In genomic region chr22:42114721-42115120, GRCh38 we compare ENCODE assay signal across 11 cellular contexts. TPM values are rescaled to one million over a fixed set of nuclear protein-coding genes. Genes with fewer than 3 reads are reported as not detected.
DNase-seq lines count a peak whose midpoint lies in the region; ATAC-seq, FAIRE-seq and TF ChIP-seq lines count a peak whose summit lies in the region.
"Had no signal": no experiment of that assay in that cellular context is flagged by ENCODE, and none has a peak within 500 bp of the region (broad histone marks: within the 10 kb centered on the region; RNA-seq: fewer than 3 reads in every experiment).

No MANE protein-coding gene starts in this region.

- H3K36me3 ChIP-seq in BJ (ENCODE audit: control insufficient read depth, insufficient read depth, low read length) = no peaks in the 10 kb centered on the region
- no peaks in the 10 kb centered on the region for H3K36me3 ChIP-seq in adrenal gland (replicated peaks in 1 of 2)
- no peaks in the 10 kb centered on the region for H3K36me3 ChIP-seq in keratinocyte (ENCODE audit: control insufficient read depth in 2 of 2, extremely low read depth in 1 of 2, insufficient read depth in 2 of 2, low read length in 2 of 2)
- H3K36me3 ChIP-seq in spleen = peaks cover 0 to 5% (median 0%) of the 10 kb centered on the region in 6 donors

- POLR2A ChIA-PET in BJ (lab: Charles Lee) (no interaction called here), RWPE1 (lab: Yijun Ruan, JAX; ENCODE audit: low non-redundant PET) (no interaction called here)

- ATAC-seq in esophagus mucosa = no peak

- peaks cover 1% of the 10 kb centered on the region; the same call in 1 of the 2 replicates for H3K27me3 ChIP-seq in BJ (ENCODE audit: control insufficient read depth, insufficient read depth, low read length)
- H3K27me3 ChIP-seq in adrenal gland = no peaks in the 10 kb centered on the region
- H3K27me3 ChIP-seq in keratinocyte (ENCODE audit: control insufficient read depth, extremely low read depth, insufficient read depth, low read length) = no peaks in the 10 kb centered on the region
- H3K27me3 ChIP-seq in spleen (replicated peaks in 1 of 7) = no peaks in the 10 kb centered on the region

- H3K79me2 ChIP-seq in keratinocyte (ENCODE audit: control insufficient read depth, insufficient read depth, low read length) = no peaks in the 10 kb centered on the region

- H3K9me3 ChIP-seq in adrenal gland (replicated peaks in 1 of 3) (no peaks in the 10 kb centered on the region), keratinocyte (ENCODE audit: control insufficient read depth, low read depth, low read length) (peaks cover 11% of the 10 kb centered on the region), spleen (peaks cover 0 to 27% (median 24%) of the 10 kb centered on the region in 8 donors)

- CTCF ChIA-PET in BJ (lab: Yijun Ruan, JAX) = no interaction called here
- CTCF ChIA-PET in RWPE1 (lab: Yijun Ruan, JAX) = no interaction called here

- H3K4me3 ChIP-seq in BJ (ENCODE audit: low read depth, low read length) (no peak overlapping the region), adrenal gland (no peak overlapping the region), keratinocyte (ENCODE audit: control insufficient read depth in 2 of 3, extremely low read depth in 1 of 3, insufficient read depth in 2 of 3, low read depth in 1 of 3, low read length in 3 of 3) (no peak overlapping the region), spleen (no peak overlapping the region)

- intact Hi-C loops in adrenal gland (cut with DNase I) (loop anchor here in 1 of 2 donors (10.0 kb wide), 1 partner anchor 150 kb away; the partner anchor contains the start of gene SEPTIN3), spleen (cut with DNase I; ENCODE audit: low total_unique reads) (no loop called here)

- DNase-seq in BJ (ENCODE audit: low read depth) (no peak), HCEC 1CT (peak; percentile 5), adrenal gland (peak in 2 of 7 donors; percentile 28 to 46), keratinocyte (ENCODE audit: low read depth, low spot score) (no peak), RWPE1 (ENCODE audit: low spot score) (no peak), spleen (no peak), NCI-H128 (lab: John Stamatoyannopoulos, UW; ENCODE audit: unreplicated experiment) (no peak)
- DNase-seq: activated CD4-positive, CD25-positive, alpha-beta regulatory T cell; NCI-H748 treated with DMSO at 0.1 percent for 48 hours; stimulated activated CD8-positive, alpha-beta memory T cell treated with anti-CD3 and anti-CD28 coated beads, Interleukin-4, amount 100 ng/mL, for 48 hours had no signal

- dilution Hi-C loops in keratinocyte (cut with MboI; ENCODE audit: extremely low pct_ligation_motif_present, low sequenced_read_pairs) = no loop called here

- H3K9ac ChIP-seq in keratinocyte (ENCODE audit: control insufficient read depth, extremely low read depth, insufficient read depth, low read length) = no peak overlapping the region

- no peaks in the 10 kb centered on the region for H4K20me1 ChIP-seq in keratinocyte (ENCODE audit: control insufficient read depth, extremely low read depth, insufficient read depth, low read length)

- H3K9me1 ChIP-seq in keratinocyte (ENCODE audit: control insufficient read depth, extremely low read depth, insufficient read depth, low read length) = no peaks in the 10 kb centered on the region

- TF ChIP-seq POLR2A in adrenal gland (IDR thresholded peaks at IDR 0.05) (no peak), spleen (IDR thresholded peaks at IDR 0.05) (no peak)

- no peak overlapping the region for H3K4me2 ChIP-seq in keratinocyte (ENCODE audit: control insufficient read depth, extremely low read depth, insufficient read depth, low read depth, low read length)

- no peaks in the 10 kb centered on the region for H3K4me1 ChIP-seq in adrenal gland (replicated peaks in 1 of 2)
- H3K4me1 ChIP-seq in keratinocyte (ENCODE audit: control insufficient read depth, extremely low read depth, insufficient read depth, low read length) = no peaks in the 10 kb centered on the region
- H3K4me1 ChIP-seq in spleen = peaks cover 0 to 1% (median under 1%) of the 10 kb centered on the region in 6 donors

- WGBS in adrenal gland, 4 donors = 88 to 95% (median 94%) methylated on average over 7 of the region's 7 CpGs
- 86 to 97% (median 93%) methylated on average over 7 of the region's 7 CpGs for WGBS in spleen, 5 donors

- H2AFZ ChIP-seq in keratinocyte (ENCODE audit: control insufficient read depth, low read length) = no peak overlapping the region

- no peak for FAIRE-seq in keratinocyte (lab: Jason Lieb, UNC)

- no peak overlapping the region for H3K27ac ChIP-seq in adrenal gland
- H3K27ac ChIP-seq in keratinocyte (ENCODE audit: control insufficient read depth, insufficient read depth, low read length) = no peak overlapping the region
- no peak overlapping the region for H3K27ac ChIP-seq in RWPE1
- H3K27ac ChIP-seq in spleen = no peak overlapping the region

- peak; percentile 42 for TF ChIP-seq CTCF in BJ (IDR thresholded peaks at IDR 0.05; ENCODE audit: insufficient read depth, low read depth, low read length)
- TF ChIP-seq CTCF in adrenal gland (IDR thresholded peaks at IDR 0.05) = peak in 4 of 6 experiments; percentile 18 to 42 (median 24)
- peak; percentile 15 to 26 (median 19) for TF ChIP-seq CTCF in keratinocyte (optimal IDR thresholded peaks at IDR 0.05 in 1 of 3, IDR thresholded peaks at IDR 0.05 in 1 of 3, conservative IDR thresholded peaks at IDR 0.05 in 1 of 3; ENCODE audit: extremely low read depth in 1 of 3, insufficient read depth in 2 of 3, low read length in 3 of 3)
- TF ChIP-seq CTCF in RWPE1 (conservative IDR thresholded peaks at IDR 0.05; ENCODE audit: low read depth) = no peak
- peak in 3 of 11 experiments; percentile 12 to 25 (median 20) for TF ChIP-seq CTCF in spleen (IDR thresholded peaks at IDR 0.05 in 8 of 11, conservative IDR thresholded peaks at IDR 0.05 in 3 of 11)

RNA-seq across cellular contexts. Expression of gene CYP2D6, which starts 15.9 kb away (rescaled TPM):
- 0.54 and 0.77 TPM in 2 replicates for polyA plus RNA-seq in BJ (2011; rRNA removed)
- 0.14 TPM in 1 of 2 replicates, not detected in the other for polyA minus RNA-seq in BJ (2011; rRNA and poly(A)+ RNA removed)
- under 1 TPM in 5 of 8 donors, not detected in 3; 0.35 to 0.81 (median 0.54) TPM for total RNA-seq in adrenal gland
- polyA plus RNA-seq in adrenal gland = 10 to 100 TPM in 1 of 3 donors, 1 to 10 TPM in 1, under 1 TPM in 1; 0.20 to 16.2 (median 3.3) TPM
- 0.74 to 2.8 TPM (median 0.81 TPM) in 3 replicates for polyA plus RNA-seq in keratinocyte
- 0.81 TPM for polyA plus RNA-seq in keratinocyte (2011; ENCODE audit: low read depth)
- 0.18 and 0.35 TPM in 2 replicates for polyA plus RNA-seq in keratinocyte (2011; cell fraction: cytosol; rRNA removed)
- polyA plus RNA-seq in keratinocyte (2011; cell fraction: nucleus; rRNA removed) = 11.0 and 13.8 TPM in 2 replicates
- 0.45 and 4.0 TPM in 2 replicates for polyA plus RNA-seq in keratinocyte (2012; ENCODE audit: low replicate concordance)
- 1.5 to 5.3 TPM (median 3.2 TPM) in 3 replicates for polyA minus RNA-seq in keratinocyte
- polyA minus RNA-seq in keratinocyte (2011; cell fraction: cytosol; rRNA and poly(A)+ RNA removed) = not detected
- polyA minus RNA-seq in keratinocyte (2011; cell fraction: nucleus; rRNA and poly(A)+ RNA removed) = 3.2 and 4.4 TPM in 2 replicates
- 1.1 TPM for total RNA-seq in esophagus mucosa
- 1 to 10 TPM; 1.2 to 3.6 (median 2.1) TPM for total RNA-seq in spleen
- polyA plus RNA-seq in spleen = 1 to 10 TPM; 2.4 to 3.5 (median 3.0) TPM

RNA-seq across cellular contexts. Expression of gene NDUFA6, which starts 24.1 kb away (rescaled TPM):
- polyA plus RNA-seq in BJ (2011; rRNA removed) = 76.0 and 85.6 TPM in 2 replicates
- polyA minus RNA-seq in BJ (2011; rRNA and poly(A)+ RNA removed) = 13.2 and 20.6 TPM in 2 replicates
- 100 to 1,000 TPM in 1 of 8 donors, 10 to 100 TPM in 7; 57.0 to 143 (median 75.0) TPM for total RNA-seq in adrenal gland
- 100 to 1,000 TPM; 120 to 372 (median 150) TPM for polyA plus RNA-seq in adrenal gland
- polyA plus RNA-seq in keratinocyte = 46.3 to 86.7 TPM (median 54.6 TPM) in 3 replicates
- 103 TPM for polyA plus RNA-seq in keratinocyte (2011; ENCODE audit: low read depth)
- polyA plus RNA-seq in keratinocyte (2011; cell fraction: cytosol; rRNA removed) = 46.7 and 55.7 TPM in 2 replicates
- polyA plus RNA-seq in keratinocyte (2011; cell fraction: nucleus; rRNA removed) = 20.8 and 24.3 TPM in 2 replicates
- 75.3 and 79.5 TPM in 2 replicates for polyA plus RNA-seq in keratinocyte (2012; ENCODE audit: low replicate concordance)
- polyA minus RNA-seq in keratinocyte = 13.2 to 14.5 TPM (median 13.7 TPM) in 3 replicates
- polyA minus RNA-seq in keratinocyte (2011; cell fraction: cytosol; rRNA and poly(A)+ RNA removed) = 17.1 TPM
- polyA minus RNA-seq in keratinocyte (2011; cell fraction: nucleus; rRNA and poly(A)+ RNA removed) = 4.5 and 6.6 TPM in 2 replicates
- total RNA-seq in esophagus mucosa = 76.9 TPM
- 10 to 100 TPM; 31.1 to 44.9 (median 36.8) TPM for total RNA-seq in spleen
- polyA plus RNA-seq in spleen = 10 to 100 TPM; 50.2 to 73.8 (median 64.2) TPM

RNA-seq across cellular contexts. Expression of gene SMDT1, which starts 35.2 kb away (rescaled TPM):
- 32.3 and 35.7 TPM in 2 replicates for polyA plus RNA-seq in BJ (2011; rRNA removed)
- polyA minus RNA-seq in BJ (2011; rRNA and poly(A)+ RNA removed) = 3.6 and 10.9 TPM in 2 replicates
- total RNA-seq in adrenal gland = 100 to 1,000 TPM in 4 of 8 donors, 10 to 100 TPM in 3, 1 to 10 TPM in 1; 4.3 to 147 (median 75.5) TPM
- 100 to 1,000 TPM in 1 of 3 donors, 10 to 100 TPM in 2; 57.6 to 151 (median 67.4) TPM for polyA plus RNA-seq in adrenal gland
- polyA plus RNA-seq in keratinocyte = 21.1 to 30.0 TPM (median 21.6 TPM) in 3 replicates
- 10.3 TPM for polyA plus RNA-seq in keratinocyte (2011; ENCODE audit: low read depth)
- 21.5 and 33.2 TPM in 2 replicates for polyA plus RNA-seq in keratinocyte (2011; cell fraction: cytosol; rRNA removed)
- 9.5 TPM in 2 replicates for polyA plus RNA-seq in keratinocyte (2011; cell fraction: nucleus; rRNA removed)
- 50.4 and 51.3 TPM in 2 replicates for polyA plus RNA-seq in keratinocyte (2012; ENCODE audit: low replicate concordance)
- 3.6 to 4.5 TPM (median 3.7 TPM) in 3 replicates for polyA minus RNA-seq in keratinocyte
- 4.8 TPM for polyA minus RNA-seq in keratinocyte (2011; cell fraction: cytosol; rRNA and poly(A)+ RNA removed)
- polyA minus RNA-seq in keratinocyte (2011; cell fraction: nucleus; rRNA and poly(A)+ RNA removed) = 1.0 and 2.1 TPM in 2 replicates
- total RNA-seq in esophagus mucosa = 86.4 TPM
- total RNA-seq in spleen = 10 to 100 TPM; 13.6 to 91.4 (median 69.6) TPM
- 100 to 1,000 TPM in 1 of 3 donors, 10 to 100 TPM in 2; 79.9 to 171 (median 90.7) TPM for polyA plus RNA-seq in spleen

RNA-seq across cellular contexts. Expression of gene PHETA2, which starts 40.7 kb away (rescaled TPM):
- 20.1 and 27.4 TPM in 2 replicates for polyA plus RNA-seq in BJ (2011; rRNA removed)
- 7.4 and 10.4 TPM in 2 replicates for polyA minus RNA-seq in BJ (2011; rRNA and poly(A)+ RNA removed)
- 10 to 100 TPM in 2 of 8 donors, 1 to 10 TPM in 6; 4.3 to 14.3 (median 7.1) TPM for total RNA-seq in adrenal gland
- 1 to 10 TPM; 2.5 to 7.7 (median 6.3) TPM for polyA plus RNA-seq in adrenal gland
- 0.80 to 2.2 TPM (median 1.4 TPM) in 3 replicates for polyA plus RNA-seq in keratinocyte
- 0.19 TPM for polyA plus RNA-seq in keratinocyte (2011; ENCODE audit: low read depth)
- polyA plus RNA-seq in keratinocyte (2011; cell fraction: cytosol; rRNA removed) = 0.55 and 0.96 TPM in 2 replicates
- 1.4 and 2.1 TPM in 2 replicates for polyA plus RNA-seq in keratinocyte (2011; cell fraction: nucleus; rRNA removed)
- polyA plus RNA-seq in keratinocyte (2012; ENCODE audit: low replicate concordance) = 1.2 and 1.6 TPM in 2 replicates
- polyA minus RNA-seq in keratinocyte = 0.42 to 1.7 TPM (median 0.49 TPM) in 3 replicates
- 1.2 TPM for polyA minus RNA-seq in keratinocyte (2011; cell fraction: cytosol; rRNA and poly(A)+ RNA removed)
- polyA minus RNA-seq in keratinocyte (2011; cell fraction: nucleus; rRNA and poly(A)+ RNA removed) = 0.47 and 0.63 TPM in 2 replicates
- total RNA-seq in esophagus mucosa = 5.5 TPM
- 10 to 100 TPM in 3 of 7 donors, 1 to 10 TPM in 4; 6.8 to 11.5 (median 9.6) TPM for total RNA-seq in spleen
- 1 to 10 TPM; 3.1 to 5.5 (median 4.3) TPM for polyA plus RNA-seq in spleen

RNA-seq across cellular contexts. Expression of gene NAGA, which starts 44.1 kb away (rescaled TPM):
- polyA plus RNA-seq in BJ (2011; rRNA removed) = 41.4 and 68.4 TPM in 2 replicates
- polyA minus RNA-seq in BJ (2011; rRNA and poly(A)+ RNA removed) = 32.8 and 40.9 TPM in 2 replicates
- total RNA-seq in adrenal gland = 10 to 100 TPM; 17.5 to 54.0 (median 30.7) TPM
- 10 to 100 TPM in 2 of 3 donors, 1 to 10 TPM in 1; 7.4 to 18.1 (median 10.7) TPM for polyA plus RNA-seq in adrenal gland
- polyA plus RNA-seq in keratinocyte = 17.0 to 20.9 TPM (median 20.5 TPM) in 3 replicates
- 1.00 TPM for polyA plus RNA-seq in keratinocyte (2011; ENCODE audit: low read depth)
- polyA plus RNA-seq in keratinocyte (2011; cell fraction: cytosol; rRNA removed) = 8.8 and 10.4 TPM in 2 replicates
- 20.9 and 26.2 TPM in 2 replicates for polyA plus RNA-seq in keratinocyte (2011; cell fraction: nucleus; rRNA removed)
- polyA plus RNA-seq in keratinocyte (2012; ENCODE audit: low replicate concordance) = 4.6 and 16.5 TPM in 2 replicates
- 23.7 to 38.9 TPM (median 28.4 TPM) in 3 replicates for polyA minus RNA-seq in keratinocyte
- polyA minus RNA-seq in keratinocyte (2011; cell fraction: cytosol; rRNA and poly(A)+ RNA removed) = 19.2 TPM
- polyA minus RNA-seq in keratinocyte (2011; cell fraction: nucleus; rRNA and poly(A)+ RNA removed) = 23.7 and 27.8 TPM in 2 replicates
- 11.2 TPM for total RNA-seq in esophagus mucosa
- 10 to 100 TPM; 20.2 to 60.2 (median 34.1) TPM for total RNA-seq in spleen
- 1 to 10 TPM; 7.0 to 7.4 (median 7.1) TPM for polyA plus RNA-seq in spleen
